ENCODE assay signal across 8 cellular contexts in genomic region chr5:111158105-111158744, GRCh38.
DNase-seq lines count a peak whose midpoint lies in the region; ATAC-seq, FAIRE-seq and TF ChIP-seq lines count a peak whose summit lies in the region.

No MANE protein-coding gene starts in this region.

- H3K4me1 Mint-ChIP-seq in activated CD4-positive, alpha-beta memory T cell treated with anti-CD3 and anti-CD28 coated beads, Interleukin-2, amount 10 ng/mL, durations not matched to agents 7 days and 5 days, result peaks cover 2% of the 10 kb centered on the region

- no peak overlapping the region for H3K4me2 ChIP-seq in A549

- DNase-seq in A549 (ENCODE audit: low read depth in 1 of 2, low spot score in 1 of 2) (peak; percentile 25 to 74), NCI-H526 treated with DMSO at 0.1 percent for 48 hours (lab: John Stamatoyannopoulos, UW) (peak; percentile 14), midbrain (lab: John Stamatoyannopoulos, UW) (peak; percentile 75)
- peak; percentile 77 for DNase-seq in activated CD4-positive, alpha-beta memory T cell treated with anti-CD3 and anti-CD28 coated beads, Interleukin-2, amount 10 ng/mL, durations not matched to agents 7 days and 5 days
- DNase-seq in effector memory CD4-positive, alpha-beta T cell, result peak; percentile 58 to 72 (median 59)
- peak; percentile 67 for DNase-seq in stimulated activated CD8-positive, alpha-beta memory T cell treated with anti-CD3 and anti-CD28 coated beads, Interleukin-4, amount 100 ng/mL, for 24 hours (ENCODE audit: low read depth)

- peak; percentile 85 to 94; a peak in 4 of 6 replicates for ATAC-seq in A549
- peak; percentile 75 for ATAC-seq in GM18498 (IDR thresholded peaks at IDR 0.05; ENCODE audit: unreplicated experiment)
- peak; percentile 85 for ATAC-seq in HG03135 (IDR thresholded peaks at IDR 0.05; ENCODE audit: unreplicated experiment)

- H3K27me3 Mint-ChIP-seq in activated CD4-positive, alpha-beta memory T cell treated with anti-CD3 and anti-CD28 coated beads, Interleukin-2, amount 10 ng/mL, durations not matched to agents 7 days and 5 days, result peaks cover 3% of the 10 kb centered on the region

- no peaks in the 10 kb centered on the region for H3K36me3 Mint-ChIP-seq in activated CD4-positive, alpha-beta memory T cell treated with anti-CD3 and anti-CD28 coated beads, Interleukin-2, amount 10 ng/mL, durations not matched to agents 7 days and 5 days (ENCODE audit: low read depth)

- H3K4me3 Mint-ChIP-seq in activated CD4-positive, alpha-beta memory T cell treated with anti-CD3 and anti-CD28 coated beads, Interleukin-2, amount 10 ng/mL, durations not matched to agents 7 days and 5 days, result no peak overlapping the region

- no peak for TF ChIP-seq POLR2A in A549 (IDR thresholded peaks at IDR 0.05; ENCODE audit: low read length)

- WGBS in A549 (ENCODE audit: missing lambda C conversion rate), result 5% methylated on average over 9 of the region's 9 CpGs

- H3K9me3 Mint-ChIP-seq in activated CD4-positive, alpha-beta memory T cell treated with anti-CD3 and anti-CD28 coated beads, Interleukin-2, amount 10 ng/mL, durations not matched to agents 7 days and 5 days, result no peaks in the 10 kb centered on the region

- H3K27me3 ChIP-seq in effector memory CD4-positive, alpha-beta T cell (replicated peaks; ENCODE audit: control insufficient read depth, insufficient read depth, low read length, poor library complexity, severe bottlenecking), result no peaks in the 10 kb centered on the region

- H3K4me3 ChIP-seq in A549, result no peak overlapping the region
- H3K4me3 ChIP-seq in effector memory CD4-positive, alpha-beta T cell (ENCODE audit: insufficient read depth, low read depth, low read length, poor library complexity, severe bottlenecking), result no peak overlapping the region

- no peak overlapping the region for H3K27ac ChIP-seq in A549
- H3K27ac ChIP-seq in effector memory CD4-positive, alpha-beta T cell (ENCODE audit: insufficient read depth, low read length, poor library complexity, severe bottlenecking), result no peak overlapping the region

- TF ChIP-seq CTCF in A549 (IDR thresholded peaks at IDR 0.05), result peak; percentile 96

- CTCF ChIA-PET in A549 (lab: Yijun Ruan, JAX), result interaction anchor here (0.6 to 2.8 kb wide), 10 partner anchors 9 to 988 kb away, joined by 3 to 8 read pairs (median 4); no protein-coding TSS in a partner anchor
- CTCF ChIA-PET in activated CD4-positive, alpha-beta memory T cell treated with anti-CD3 and anti-CD28 coated beads, Interleukin-2, amount 10 ng/mL, durations not matched to agents 7 days and 5 days (lab: Charles Lee), result interaction anchor here (0.6 to 7.2 kb wide), 11 partner anchors 12 to 373 kb away, joined by 3 to 144 read pairs (median 3); partner anchors contain the start of gene CAMK4

- no peak overlapping the region for H3K27ac Mint-ChIP-seq in activated CD4-positive, alpha-beta memory T cell treated with anti-CD3 and anti-CD28 coated beads, Interleukin-2, amount 10 ng/mL, durations not matched to agents 7 days and 5 days

- no peak for TF ChIP-seq EP300 in A549 (IDR thresholded peaks at IDR 0.05)

- peak; percentile 13 for FAIRE-seq in A549 (lab: Jason Lieb, UNC)

- POLR2A ChIA-PET in A549 (lab: Yijun Ruan, JAX), result no interaction called here
- POLR2A ChIA-PET in activated CD4-positive, alpha-beta memory T cell treated with anti-CD3 and anti-CD28 coated beads, Interleukin-2, amount 10 ng/mL, durations not matched to agents 7 days and 5 days (lab: Charles Lee), result interaction anchor here (1.1 kb wide), 1 partner anchor 121 kb away, joined by 4 read pairs; no protein-coding TSS in a partner anchor

- H3K36me3 ChIP-seq in effector memory CD4-positive, alpha-beta T cell (ENCODE audit: control insufficient read depth, insufficient read depth, low read length), result no peaks in the 10 kb centered on the region

- TF ChIP-seq RAD21 in A549 (conservative IDR thresholded peaks at IDR 0.05 in 1 of 2, IDR thresholded peaks at IDR 0.05 in 1 of 2), result peak; percentile 87 to 92

- H3K4me1 ChIP-seq in A549, result no peaks in the 10 kb centered on the region
- no peaks in the 10 kb centered on the region for H3K4me1 ChIP-seq in effector memory CD4-positive, alpha-beta T cell (ENCODE audit: control insufficient read depth, insufficient read depth, low read length, poor library complexity, severe bottlenecking)

- H3K9me3 ChIP-seq in A549, result no peaks in the 10 kb centered on the region
- no peaks in the 10 kb centered on the region for H3K9me3 ChIP-seq in effector memory CD4-positive, alpha-beta T cell (ENCODE audit: control insufficient read depth, low read length)

TF ChIP-seq in A549, 52 proteins besides CTCF, POLR2A, EP300 and RAD21:
- TF ChIP-seq SMC3 (IDR thresholded peaks at IDR 0.05), result peak; percentile 85
- TF ChIP-seq PBX3 (IDR thresholded peaks at IDR 0.05), result no peak
- no peak for TF ChIP-seq EHMT2 (IDR thresholded peaks at IDR 0.05; ENCODE audit: low read depth)
- no peak for TF ChIP-seq CBX2 (IDR thresholded peaks at IDR 0.05; ENCODE audit: borderline replicate concordance, low read depth)
- TF ChIP-seq CBX8 (IDR thresholded peaks at IDR 0.05), result no peak
- no peak for TF ChIP-seq HDAC2 (IDR thresholded peaks at IDR 0.05)
- TF ChIP-seq HOXA7 (CRISPR knock-in tag; IDR thresholded peaks at IDR 0.05), result no peak
- TF ChIP-seq RCOR1 (IDR thresholded peaks at IDR 0.05; ENCODE audit: low read depth, low read length), result no peak
TF ChIP-seq in A549: peak in this region for 1.

Comparison
In these comparisons a context has a peak if more than half of its experiments do, and no peak if none do; other contexts are left out.
1. DNase-seq: peak in every context shown above with its lines; median percentile 77 in activated CD4-positive, alpha-beta memory T cell treated with anti-CD3 and anti-CD28 coated beads, Interleukin-2, amount 10 ng/mL, durations not matched to agents 7 days and 5 days; 75 in midbrain; 67 in stimulated activated CD8-positive, alpha-beta memory T cell treated with anti-CD3 and anti-CD28 coated beads, Interleukin-4, amount 100 ng/mL, for 24 hours; 59 in effector memory CD4-positive, alpha-beta T cell; 50 in A549; 14 in NCI-H526 treated with DMSO at 0.1 percent for 48 hours.